11 cellular contexts compared by ENCODE assay signal in the genomic region with DNA sequence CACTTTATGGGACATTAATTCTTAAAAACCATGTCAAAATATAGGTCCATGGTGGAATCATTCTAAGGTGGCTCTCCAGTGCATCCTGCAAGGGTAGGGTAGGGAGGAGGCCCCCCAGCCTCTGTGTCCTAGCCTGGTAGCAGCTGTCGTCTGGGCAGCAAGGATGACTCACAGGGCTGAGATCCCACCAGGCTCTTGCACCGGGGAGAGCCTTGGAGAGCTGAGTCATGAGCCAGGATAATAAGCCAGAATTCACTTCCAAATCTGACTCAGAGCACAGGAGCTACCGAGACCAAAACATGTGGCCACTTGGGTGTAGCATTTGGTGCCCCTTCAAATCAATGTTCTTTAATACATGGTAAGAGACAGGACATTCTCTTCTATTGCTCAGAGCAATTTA.
DNase-seq lines count a peak whose midpoint lies in the region; ATAC-seq and TF ChIP-seq lines count a peak whose summit lies in the region.
"Had no signal": no experiment of that assay in that cellular context is flagged by ENCODE, and none has a peak within 500 bp of the region (broad histone marks: within the 10 kb centered on the region; RNA-seq: fewer than 3 reads in every experiment).

No MANE protein-coding gene starts in this region.

- intact Hi-C loops in Right ventricle myocardium superior (cut with DNase I) = no loop called here

- H3K9me3 ChIP-seq in SK-N-SH = no peaks in the 10 kb centered on the region

- CTCF ChIA-PET in SK-N-SH (lab: Yijun Ruan, JAX) = no interaction called here
- CTCF ChIA-PET in activated CD8-positive, alpha-beta T cell treated with anti-CD3 and anti-CD28 coated beads, Interleukin-2, amount 10 ng/mL, durations not matched to agents 7 days and 5 days (lab: Charles Lee) = no interaction called here

- H3K4me3 Mint-ChIP-seq in activated CD8-positive, alpha-beta T cell treated with anti-CD3 and anti-CD28 coated beads, Interleukin-2, amount 10 ng/mL, durations not matched to agents 7 days and 5 days = no peak overlapping the region
- no peak overlapping the region for H3K4me3 Mint-ChIP-seq in immature natural killer cell

- no peak for TF ChIP-seq CTCF in SK-N-SH (IDR thresholded peaks at IDR 0.05)

- H3K36me3 Mint-ChIP-seq in activated CD8-positive, alpha-beta T cell treated with anti-CD3 and anti-CD28 coated beads, Interleukin-2, amount 10 ng/mL, durations not matched to agents 7 days and 5 days (ENCODE audit: low read depth) = no peaks in the 10 kb centered on the region
- peaks cover 6 to 20% (median 8%) of the 10 kb centered on the region in 3 donors for H3K36me3 Mint-ChIP-seq in immature natural killer cell

- no peaks in the 10 kb centered on the region for H3K4me1 Mint-ChIP-seq in activated CD8-positive, alpha-beta T cell treated with anti-CD3 and anti-CD28 coated beads, Interleukin-2, amount 10 ng/mL, durations not matched to agents 7 days and 5 days (ENCODE audit: low read depth)
- peaks cover 34 to 36% of the 10 kb centered on the region in 2 donors for H3K4me1 Mint-ChIP-seq in immature natural killer cell

- H3K27me3 Mint-ChIP-seq in activated CD8-positive, alpha-beta T cell treated with anti-CD3 and anti-CD28 coated beads, Interleukin-2, amount 10 ng/mL, durations not matched to agents 7 days and 5 days (ENCODE audit: low read depth) = no peaks in the 10 kb centered on the region
- H3K27me3 Mint-ChIP-seq in immature natural killer cell (ENCODE audit: low read depth in 3 of 3) = peaks cover 0 to 6% (median 0%) of the 10 kb centered on the region in 3 donors

- WGBS in SK-N-SH (ENCODE audit: low lambda C conversion rate) = 10% methylated on average over 3 of the region's 3 CpGs

- TF ChIP-seq RAD21 in SK-N-SH (IDR thresholded peaks at IDR 0.05; ENCODE audit: low read length) = no peak

- no peak overlapping the region for H3K4me3 ChIP-seq in SK-N-SH (ENCODE audit: low read depth in 2 of 2, low read length in 1 of 2)
- H3K4me3 ChIP-seq: cardiac muscle cell had no signal

- no peaks in the 10 kb centered on the region for H3K9me3 Mint-ChIP-seq in activated CD8-positive, alpha-beta T cell treated with anti-CD3 and anti-CD28 coated beads, Interleukin-2, amount 10 ng/mL, durations not matched to agents 7 days and 5 days (ENCODE audit: insufficient read depth)
- H3K9me3 Mint-ChIP-seq in immature natural killer cell = peaks cover 0 to 3% (median 0%) of the 10 kb centered on the region in 6 donors

- no peak overlapping the region for H3K4me2 ChIP-seq in SK-N-SH

- peaks cover 0 to 2% of the 10 kb centered on the region in 2 experiments; a peak in 1 of 4 replicates for H3K4me1 ChIP-seq in SK-N-SH (ENCODE audit: control insufficient read depth in 1 of 2, insufficient read depth in 2 of 2, low read depth in 1 of 2, low read length in 1 of 2)

- no peak overlapping the region for H2AFZ ChIP-seq in SK-N-SH (ENCODE audit: low read depth)

- DNase-seq in DMS53 treated with DMSO at 0.1 percent for 48 hours (lab: John Stamatoyannopoulos, UW; ENCODE audit: unreplicated experiment) (peak; percentile 63), SK-N-SH (no peak), Right ventricle myocardium superior (peak; percentile 66), pons (ENCODE audit: low spot score) (peak; percentile 14), DMS79 treated with DMSO at 0.1 percent for 48 hours (lab: John Stamatoyannopoulos, UW) (no peak), immature natural killer cell (no peak)
- DNase-seq in activated CD8-positive, alpha-beta T cell treated with anti-CD3 and anti-CD28 coated beads, Interleukin-2, amount 10 ng/mL, durations not matched to agents 7 days and 5 days = no peak
- DNase-seq: NCI-H2029 had no signal

- no peaks in the 10 kb centered on the region for H3K36me3 ChIP-seq in SK-N-SH (replicated peaks in 1 of 2; ENCODE audit: control insufficient read depth in 1 of 2, insufficient read depth in 2 of 2, low read length in 1 of 2)
- H3K36me3 ChIP-seq: cardiac muscle cell had no signal

- no peak for TF ChIP-seq EP300 in SK-N-SH (IDR thresholded peaks at IDR 0.05; ENCODE audit: borderline replicate concordance in 1 of 2, low read depth in 1 of 2, low read length in 1 of 2)

- no peaks in the 10 kb centered on the region for H4K20me1 ChIP-seq in SK-N-SH (ENCODE audit: insufficient read depth)

- H3K27ac ChIP-seq in SK-N-SH (ENCODE audit: low read depth in 2 of 2, low read length in 1 of 2) = peak overlapping the region in 1 of 2 experiments; percentile 34; a peak in 2 of 4 replicates
- H3K27ac ChIP-seq: VCaP had no signal

- H3K9me2 ChIP-seq in SK-N-SH = no peaks in the 10 kb centered on the region

- H3K27me3 ChIP-seq in SK-N-SH (ENCODE audit: insufficient read depth) = no peaks in the 10 kb centered on the region
- H3K27me3 ChIP-seq: cardiac muscle cell had no signal

- no peaks in the 10 kb centered on the region for H3K79me2 ChIP-seq in SK-N-SH (ENCODE audit: insufficient read depth)

- H3F3A ChIP-seq in SK-N-SH (replicated peaks; ENCODE audit: insufficient read depth) = no peaks in the 10 kb centered on the region

- ATAC-seq in Right ventricle myocardium superior (ENCODE audit: poor library complexity) = peak; percentile 79
- ATAC-seq in activated CD8-positive, alpha-beta T cell treated with anti-CD3 and anti-CD28 coated beads, Interleukin-2, amount 10 ng/mL, durations not matched to agents 7 days and 5 days = no peak
- no peak for ATAC-seq in GM21515 (IDR thresholded peaks at IDR 0.05; ENCODE audit: unreplicated experiment)

- H3K9ac ChIP-seq in SK-N-SH = no peak overlapping the region

- POLR2A ChIA-PET in SK-N-SH (lab: Yijun Ruan, JAX) = no interaction called here
- POLR2A ChIA-PET in activated CD8-positive, alpha-beta T cell treated with anti-CD3 and anti-CD28 coated beads, Interleukin-2, amount 10 ng/mL, durations not matched to agents 7 days and 5 days (lab: Charles Lee) = no interaction called here

- H3K27ac Mint-ChIP-seq in activated CD8-positive, alpha-beta T cell treated with anti-CD3 and anti-CD28 coated beads, Interleukin-2, amount 10 ng/mL, durations not matched to agents 7 days and 5 days = no peak overlapping the region
- H3K27ac Mint-ChIP-seq in immature natural killer cell = no peak overlapping the region

TF ChIP-seq in SK-N-SH, 30 proteins besides CTCF, POLR2A, EP300 and RAD21:
- no peak for TF ChIP-seq USF1 (IDR thresholded peaks at IDR 0.05; ENCODE audit: borderline replicate concordance, low read depth)
- TF ChIP-seq USF2 (IDR thresholded peaks at IDR 0.05; ENCODE audit: borderline replicate concordance, low read depth, low read length) = no peak
- 0 out of 2 replicates have a peak, but pooled peaks have one; percentile 13 for TF ChIP-seq FOSL2 (IDR thresholded peaks at IDR 0.05; ENCODE audit: borderline replicate concordance, low read depth)
- TF ChIP-seq MXI1 (IDR thresholded peaks at IDR 0.05; ENCODE audit: low read depth, low read length) = no peak
- TF ChIP-seq RCOR1 (IDR thresholded peaks at IDR 0.05; ENCODE audit: low read length) = no peak
TF ChIP-seq in SK-N-SH: peak in this region for 1.

Comparison
In these comparisons a context has a peak if more than half of its experiments do, and no peak if none do; other contexts are left out.
1. DNase-seq: peak in DMS53 treated with DMSO at 0.1 percent for 48 hours (single experiment), Right ventricle myocardium superior (single experiment) and pons (single experiment); none in SK-N-SH (single experiment), activated CD8-positive, alpha-beta T cell treated with anti-CD3 and anti-CD28 coated beads, Interleukin-2, amount 10 ng/mL, durations not matched to agents 7 days and 5 days (single experiment), DMS79 treated with DMSO at 0.1 percent for 48 hours (single experiment) and immature natural killer cell (0 of 3).